In the genomic region with DNA sequence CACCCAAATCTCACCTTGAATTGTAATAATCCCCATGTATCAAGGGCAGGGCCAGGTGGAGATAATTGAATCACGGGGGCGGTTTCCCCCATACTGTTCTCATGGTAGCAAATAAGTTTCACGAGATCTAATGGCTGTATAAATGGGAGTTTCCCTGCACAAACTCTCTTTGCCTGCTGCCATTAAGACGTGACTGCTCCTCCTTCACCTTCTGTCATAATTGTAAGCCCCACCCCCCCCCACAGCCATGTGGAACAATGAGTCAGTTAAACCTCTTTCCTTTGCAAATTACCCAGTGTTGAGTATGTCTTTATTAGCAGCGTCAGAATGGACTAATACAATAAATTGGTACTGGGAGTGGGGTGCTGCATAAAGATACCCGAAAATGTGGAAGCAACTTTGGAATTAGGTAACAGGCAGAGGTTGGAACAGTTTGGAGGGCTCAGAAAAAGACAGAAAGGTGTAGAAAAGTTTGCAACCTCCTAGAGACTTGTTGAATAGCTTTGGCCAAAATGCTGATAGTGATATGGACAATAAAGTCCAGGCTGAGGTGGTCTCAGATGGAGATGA, we compare ENCODE assay signal across 2 cellular contexts.
TF ChIP-seq lines count a peak whose summit lies in the region.

No MANE protein-coding gene starts in this region.

TF ChIP-seq in HEK293, 187 proteins besides CTCF, POLR2A, EP300 and RAD21:
- TF ChIP-seq ZNF707 (tag by site-specific recombination; IDR thresholded peaks at IDR 0.05): peak; percentile 86

TF ChIP-seq in K562, 482 proteins besides CTCF, POLR2A, EP300 and RAD21:
- TF ChIP-seq ZNF707 (CRISPR knock-in tag; conservative IDR thresholded peaks at IDR 0.05): peak; percentile 84
